Comparison of ENCODE assay signal across 8 cellular contexts in genomic region chr19:57578487-57579205, GRCh38. TPM values are rescaled to one million over a fixed set of nuclear protein-coding genes. Genes with fewer than 3 reads are reported as not detected.
DNase-seq lines count a peak whose midpoint lies in the region; TF ChIP-seq lines count a peak whose summit lies in the region.

ZNF416 (minus strand) TSS chr19:57578911; CDS start chr19:57578704, 207 bp downstream.

- peaks cover 5% of the 10 kb centered on the region for H3K27me3 ChIP-seq in neutrophil

- H3K4me1 Mint-ChIP-seq in activated naive CD4-positive, alpha-beta T cell treated with anti-CD3 and anti-CD28 coated beads, Interleukin-2, amount 10 ng/mL, durations not matched to agents 7 days and 5 days = peaks cover 28% of the 10 kb centered on the region

- H3K9me3 Mint-ChIP-seq in activated naive CD4-positive, alpha-beta T cell treated with anti-CD3 and anti-CD28 coated beads, Interleukin-2, amount 10 ng/mL, durations not matched to agents 7 days and 5 days = peaks cover 67% of the 10 kb centered on the region

- CTCF ChIA-PET in activated naive CD4-positive, alpha-beta T cell treated with anti-CD3 and anti-CD28 coated beads, Interleukin-2, amount 10 ng/mL, durations not matched to agents 7 days and 5 days (lab: Charles Lee) = no interaction called here

- H3K4me1 ChIP-seq in neutrophil (ENCODE audit: control insufficient read depth in 1 of 2, insufficient read depth in 1 of 2, low read depth in 1 of 2, low read length in 1 of 2) = peaks cover 15 to 16% of the 10 kb centered on the region in 2 experiments

- H3K4me3 ChIP-seq in HFF-Myc (replicated peaks; ENCODE audit: low read depth, low read length) (peak within 1 kb of the TSS; percentile 87), neutrophil (ENCODE audit: low read depth in 1 of 2, low read length in 1 of 2) (peak within 1 kb of the TSS; percentile 75 to 82)

- H3K36me3 Mint-ChIP-seq in activated naive CD4-positive, alpha-beta T cell treated with anti-CD3 and anti-CD28 coated beads, Interleukin-2, amount 10 ng/mL, durations not matched to agents 7 days and 5 days = peaks cover 63% of the 10 kb centered on the region

- TF ChIP-seq CTCF in HFF-Myc (IDR thresholded peaks at IDR 0.05; ENCODE audit: low read depth, low read length, missing control alignments) = no peak
- TF ChIP-seq CTCF in neutrophil (IDR thresholded peaks at IDR 0.05) = no peak

- H3K4me3 Mint-ChIP-seq in activated naive CD4-positive, alpha-beta T cell treated with anti-CD3 and anti-CD28 coated beads, Interleukin-2, amount 10 ng/mL, durations not matched to agents 7 days and 5 days = peak within 1 kb of the TSS; percentile 76

- H3K27ac ChIP-seq in neutrophil (peak within 1 kb of the TSS; percentile 46), substantia nigra (ENCODE audit: low read depth, low read length, poor library complexity, severe bottlenecking) (peak within 1 kb of the TSS; percentile 69)

- peak within 1 kb of the TSS; percentile 89 for H3K27ac Mint-ChIP-seq in activated naive CD4-positive, alpha-beta T cell treated with anti-CD3 and anti-CD28 coated beads, Interleukin-2, amount 10 ng/mL, durations not matched to agents 7 days and 5 days

- H3K27me3 Mint-ChIP-seq in activated naive CD4-positive, alpha-beta T cell treated with anti-CD3 and anti-CD28 coated beads, Interleukin-2, amount 10 ng/mL, durations not matched to agents 7 days and 5 days = peaks cover under 1% of the 10 kb centered on the region

- in situ Hi-C loops in SK-MEL-5 (cut with HindIII; ENCODE audit: low pct_unique_long_range_greater_than_20kb, low sequenced_read_pairs) = no loop called here

- no peaks in the 10 kb centered on the region for H3K36me3 ChIP-seq in neutrophil

- DNase-seq in GM04504 (ENCODE audit: low read depth) (peak; percentile 97), HFF-Myc (ENCODE audit: extremely low read depth, low read depth) (peak; percentile 97), MV-4-11 (lab: John Stamatoyannopoulos, UW) (peak; percentile 100), SK-MEL-5 (ENCODE audit: low read depth, low spot score) (peak; percentile 98), germinal center (ENCODE audit: low spot score) (peak; percentile 99), substantia nigra (lab: John Stamatoyannopoulos, UW) (peak; percentile 52 to 99 (median 94))
- DNase-seq in activated naive CD4-positive, alpha-beta T cell treated with anti-CD3 and anti-CD28 coated beads, Interleukin-2, amount 10 ng/mL, durations not matched to agents 7 days and 5 days = peak; percentile 98

- H3K9me3 ChIP-seq in neutrophil = peaks cover 29% of the 10 kb centered on the region

RNA-seq across cellular contexts. Expression of gene ZNF416, which starts in this region (rescaled TPM):
- 4.5 and 4.6 TPM in 2 replicates for total RNA-seq in SK-MEL-5 (2014; rRNA removed; shearing (Covaris generic))
- 1.7 and 2.1 TPM in 2 replicates for polyA plus RNA-seq in SK-MEL-5 (2015; cell fraction: cytosol; rRNA removed)
- polyA plus RNA-seq in SK-MEL-5 (2015; cell fraction: nucleus; rRNA removed) = 0.99 and 2.4 TPM in 2 replicates

Comparison
In these comparisons a context has a peak if more than half of its experiments do, and no peak if none do; other contexts are left out.
1. Peak in every context shown above with its lines: DNase-seq, H3K4me3 ChIP-seq and H3K27ac ChIP-seq.